10 cellular contexts compared by ENCODE assay signal in the genomic region with DNA sequence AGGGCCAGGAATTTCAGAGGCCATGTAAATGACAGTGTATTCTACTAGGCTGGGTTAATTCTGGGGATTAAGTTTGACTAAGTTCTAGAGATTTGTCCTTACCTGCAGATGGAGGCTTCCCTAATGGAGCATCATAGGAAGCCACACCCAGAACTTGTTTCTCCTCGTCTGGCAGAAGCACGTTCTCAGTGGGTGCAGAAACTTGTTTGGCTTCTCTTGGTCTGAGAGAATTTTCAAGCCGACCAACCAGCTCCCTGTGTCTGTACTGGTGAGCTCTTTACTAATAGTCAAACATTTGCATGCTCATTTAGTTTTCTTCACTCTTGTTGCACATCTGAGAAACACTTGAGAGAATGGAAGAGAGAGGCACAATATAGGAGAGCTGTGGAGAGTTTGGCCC. TPM values are rescaled to one million over a fixed set of nuclear protein-coding genes. Genes with fewer than 3 reads are reported as not detected.
DNase-seq lines count a peak whose midpoint lies in the region; ATAC-seq lines count a peak whose summit lies in the region.
"Had no signal": no experiment of that assay in that cellular context is flagged by ENCODE, and none has a peak within 500 bp of the region (broad histone marks: within the 10 kb centered on the region; RNA-seq: fewer than 3 reads in every experiment).

No MANE protein-coding gene starts in this region.

- no peak overlapping the region for H3K23ac ChIP-seq in mesendoderm (ENCODE audit: low read length)

- H3K4me2 ChIP-seq in BLaER1 treated with 17β-estradiol and CSF1 and Interleukin-3, amounts not matched to agents 10 nM and 100 nM = peak overlapping the region in 6 of 11 experiments; percentile 77 to 97 (median 90); a peak in 8 of 22 replicates
- H3K4me2 ChIP-seq in mesendoderm (ENCODE audit: low read length) = no peak overlapping the region

- H3K4me3 ChIP-seq in BLaER1 treated with 17β-estradiol and CSF1 and Interleukin-3, amounts not matched to agents 10 nM and 100 nM = no peak overlapping the region
- no peak overlapping the region for H3K4me3 ChIP-seq in mesendoderm (ENCODE audit: low read length)

- WGBS in mesendoderm (ENCODE audit: extremely low coverage, insufficient coverage, low lambda C conversion rate) = no CpG with 5 or more reads among the region's 3 CpGs

- POLR2A ChIA-PET in activated CD4-positive, alpha-beta memory T cell treated with anti-CD3 and anti-CD28 coated beads for 36 hours (lab: Charles Lee) = interaction anchor here (0.9 to 1.4 kb wide), 2 partner anchors 19 to 22 kb away, joined by 3 to 4 read pairs; no protein-coding TSS in a partner anchor

- no peaks in the 10 kb centered on the region for H3K36me3 Mint-ChIP-seq in activated CD4-positive, alpha-beta memory T cell treated with anti-CD3 and anti-CD28 coated beads for 36 hours

- no peaks in the 10 kb centered on the region for H3K9me3 Mint-ChIP-seq in activated CD4-positive, alpha-beta memory T cell treated with anti-CD3 and anti-CD28 coated beads for 36 hours

- intact Hi-C loops in activated CD4-positive, alpha-beta memory T cell treated with anti-CD3 and anti-CD28 coated beads for 36 hours (cut with micrococcal nuclease) = loop anchor here (2.0 kb wide), 1 partner anchor 81 kb away; no protein-coding TSS in a partner anchor

- H3K27ac Mint-ChIP-seq in activated CD4-positive, alpha-beta memory T cell treated with anti-CD3 and anti-CD28 coated beads for 36 hours = no peak overlapping the region

- H3K18ac ChIP-seq in mesendoderm (ENCODE audit: low read length) = no peak overlapping the region

- H2AK5ac ChIP-seq in mesendoderm (ENCODE audit: low read length) = no peak overlapping the region

- peak; percentile 20 for ATAC-seq in GM21576 (IDR thresholded peaks at IDR 0.05; ENCODE audit: unreplicated experiment)
- ATAC-seq in HG02970 (IDR thresholded peaks at IDR 0.05; ENCODE audit: low FRiP score, unreplicated experiment) = no peak
- ATAC-seq in HG02678 (IDR thresholded peaks at IDR 0.05; ENCODE audit: unreplicated experiment) = no peak

- peaks cover 7 to 50% (median 23%) of the 10 kb centered on the region in 10 experiments; a peak in 19 of 20 replicates for H3K4me1 ChIP-seq in BLaER1 treated with 17β-estradiol and CSF1 and Interleukin-3, amounts not matched to agents 10 nM and 100 nM
- no peaks in the 10 kb centered on the region for H3K4me1 ChIP-seq in mesendoderm (ENCODE audit: control insufficient read depth, low read depth, low read length)

- 0 out of 22 replicates have a peak overlapping the region, but pooled peaks of 1 of the 11 experiments have one; percentile 85 for H3K9ac ChIP-seq in BLaER1 treated with 17β-estradiol and CSF1 and Interleukin-3, amounts not matched to agents 10 nM and 100 nM
- H3K9ac ChIP-seq in mesendoderm (ENCODE audit: low read length) = no peak overlapping the region

- H3K27ac ChIP-seq in BLaER1 treated with 17β-estradiol and CSF1 and Interleukin-3, amounts not matched to agents 10 nM and 100 nM = no peak overlapping the region
- peak overlapping the region; percentile 90 for H3K27ac ChIP-seq in layer of hippocampus (ENCODE audit: low read depth, low read length)
- H3K27ac ChIP-seq in mesendoderm (ENCODE audit: low read depth, low read length) = no peak overlapping the region

- H4K20me1 ChIP-seq in BLaER1 treated with 17β-estradiol and CSF1 and Interleukin-3, amounts not matched to agents 10 nM and 100 nM = no peaks in the 10 kb centered on the region

- H3K56ac ChIP-seq in mesendoderm (ENCODE audit: low read length) = no peak overlapping the region

- CTCF ChIA-PET in activated CD4-positive, alpha-beta memory T cell treated with anti-CD3 and anti-CD28 coated beads for 36 hours (lab: Charles Lee) = interaction anchor here (1.7 to 2.9 kb wide), 2 partner anchors 9 to 21 kb away, joined by 4 to 14 read pairs; a partner anchor contains a TSS

- DNase-seq in activated CD4-positive, alpha-beta memory T cell treated with anti-CD3 and anti-CD28 coated beads for 36 hours = no peak
- no peak for DNase-seq in ureter (ENCODE audit: low spot score)
- DNase-seq in mesendoderm = no peak
- DNase-seq: GOT3, NCI-H1694 treated with DMSO at 0.1 percent for 48 hours had no signal

- no peaks in the 10 kb centered on the region for H3K79me1 ChIP-seq in mesendoderm (ENCODE audit: low read length)

- H3K9me3 ChIP-seq in BLaER1 treated with 17β-estradiol and CSF1 and Interleukin-3, amounts not matched to agents 10 nM and 100 nM (replicated peaks in 1 of 11) = peaks cover 0 to 5% (median 0%) of the 10 kb centered on the region in 11 experiments; a peak in 1 of 22 replicates

- peaks cover 20% of the 10 kb centered on the region for H3K4me1 Mint-ChIP-seq in activated CD4-positive, alpha-beta memory T cell treated with anti-CD3 and anti-CD28 coated beads for 36 hours (ENCODE audit: low read depth)

- peaks cover 0 to 5% (median 0%) of the 10 kb centered on the region in 11 experiments; a peak in 1 of 22 replicates for H3K27me3 ChIP-seq in BLaER1 treated with 17β-estradiol and CSF1 and Interleukin-3, amounts not matched to agents 10 nM and 100 nM
- no peaks in the 10 kb centered on the region for H3K27me3 ChIP-seq in layer of hippocampus (ENCODE audit: control insufficient read depth, insufficient read depth, low read length)
- H3K27me3 ChIP-seq in mesendoderm (ENCODE audit: insufficient read depth, low read length, poor library complexity) = no peaks in the 10 kb centered on the region

- peak overlapping the region; percentile 21 for H3K4me3 Mint-ChIP-seq in activated CD4-positive, alpha-beta memory T cell treated with anti-CD3 and anti-CD28 coated beads for 36 hours

- H2BK15ac ChIP-seq in mesendoderm (replicated peaks; ENCODE audit: low read depth) = no peak overlapping the region

- no peak overlapping the region for H2BK5ac ChIP-seq in mesendoderm (ENCODE audit: low read length)

- no peaks in the 10 kb centered on the region for H3K79me2 ChIP-seq in mesendoderm (ENCODE audit: control insufficient read depth, insufficient read depth, low read length)

- H3K27me3 Mint-ChIP-seq in activated CD4-positive, alpha-beta memory T cell treated with anti-CD3 and anti-CD28 coated beads for 36 hours = peaks cover 2% of the 10 kb centered on the region

- H3K4ac ChIP-seq in mesendoderm (ENCODE audit: low read depth, low read length) = no peak overlapping the region

- no peak overlapping the region for H2BK120ac ChIP-seq in mesendoderm (ENCODE audit: low read depth, low read length)

- H3K36me3 ChIP-seq in BLaER1 treated with 17β-estradiol and CSF1 and Interleukin-3, amounts not matched to agents 10 nM and 100 nM = no peaks in the 10 kb centered on the region
- no peaks in the 10 kb centered on the region for H3K36me3 ChIP-seq in mesendoderm (ENCODE audit: control insufficient read depth, insufficient read depth, low read length)

- no peak overlapping the region for H4K8ac ChIP-seq in mesendoderm (ENCODE audit: low read depth, low read length)

- no peak overlapping the region for H4K5ac ChIP-seq in mesendoderm (ENCODE audit: low read length)

RNA-seq across cellular contexts. Expression of a gene that starts 0.9 kb away (rescaled TPM):
- 1 to 10 TPM; 2.8 to 3.0 TPM for total RNA-seq in activated CD4-positive, alpha-beta memory T cell treated with anti-CD3 and anti-CD28 coated beads for 36 hours
- total RNA-seq in ureter = 35.7 TPM
- 1.5 TPM for polyA plus RNA-seq in mesendoderm (2013, experiment 1 of 2)
- 1.2 TPM for polyA plus RNA-seq in mesendoderm (2013, experiment 2 of 2)

RNA-seq across cellular contexts. Expression of a gene that starts 20.7 kb away (rescaled TPM):
- 10 to 100 TPM; 27.5 to 27.9 TPM for total RNA-seq in activated CD4-positive, alpha-beta memory T cell treated with anti-CD3 and anti-CD28 coated beads for 36 hours
- total RNA-seq in ureter = 12.4 TPM
- polyA plus RNA-seq in mesendoderm (2013, experiment 1 of 2) = 4.5 TPM
- polyA plus RNA-seq in mesendoderm (2013, experiment 2 of 2) = 5.3 TPM
